In the genomic region with DNA sequence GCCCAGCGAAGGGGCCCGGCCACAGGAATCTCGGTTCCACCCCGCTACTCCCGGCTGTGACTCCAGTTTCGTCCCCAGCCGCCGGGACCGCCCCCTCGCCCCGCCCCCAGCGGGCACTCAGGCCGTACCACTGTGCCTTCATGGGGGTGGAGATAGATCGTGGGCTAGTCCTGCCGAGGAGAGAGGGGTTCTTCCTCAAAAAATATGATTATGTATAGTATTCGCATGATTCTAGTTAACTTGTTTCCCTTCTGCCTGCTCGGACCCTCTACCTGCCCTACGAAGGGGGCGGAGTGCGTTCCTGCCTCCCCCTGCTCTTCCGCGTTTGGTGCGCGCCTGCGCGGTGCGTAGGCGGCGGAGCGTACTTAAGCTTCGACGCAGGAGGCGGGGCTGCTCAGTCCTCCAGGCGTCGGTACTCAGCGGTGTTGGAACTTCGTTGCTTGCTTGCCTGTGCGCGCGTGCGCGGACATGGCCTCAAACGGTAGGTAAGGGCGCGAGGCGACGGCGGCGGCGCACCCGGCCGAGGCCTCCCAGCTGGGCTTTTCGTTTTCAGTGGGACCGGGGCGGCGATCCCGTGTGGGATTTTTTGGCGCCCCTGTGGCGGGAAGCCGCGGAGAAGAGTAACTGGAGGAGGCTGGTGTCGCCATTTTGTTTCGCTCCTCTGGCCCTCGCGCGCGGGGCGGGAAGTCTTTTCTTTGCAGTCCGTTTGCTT, we compare ENCODE assay signal across 8 cellular contexts. TPM values are rescaled to one million over a fixed set of nuclear protein-coding genes. Genes with fewer than 3 reads are reported as not detected.
DNase-seq lines count a peak whose midpoint lies in the region; ATAC-seq and TF ChIP-seq lines count a peak whose summit lies in the region.

A gene (plus strand): TSS at position 393 of the 712 bp plus-strand sequence. CDS start 76 bp downstream, at position 469.

- no peak for TF ChIP-seq CTCF in PC-3 (conservative IDR thresholded peaks at IDR 0.05; ENCODE audit: low read depth, low read length)

- peak within 1 kb of the TSS; percentile 95 for H3K9ac ChIP-seq in PC-3 (ENCODE audit: low read length)
- H3K9ac ChIP-seq in mucosa of rectum (ENCODE audit: low read depth in 1 of 2, low read length in 2 of 2), result peak within 1 kb of the TSS; percentile 87 to 92

- no peaks in the 10 kb centered on the region for H3F3A ChIP-seq in PC-3 (ENCODE audit: low read length, unreplicated experiment)

- POLR2A ChIA-PET in PC-3 (lab: Charles Lee; ENCODE audit: unreplicated experiment), result interaction anchor here (0.6 to 2.0 kb wide), 2 partner anchors 38 to 283 kb away, joined by 3 to 11 read pairs; no protein-coding TSS in a partner anchor

- H3K4me3 ChIP-seq in PC-3 (ENCODE audit: low read length) (peak within 1 kb of the TSS; percentile 98), mucosa of rectum (ENCODE audit: low read length in 2 of 2) (peak within 1 kb of the TSS; percentile 84 to 91)

- BruUV-seq in PC-3 (replicated peaks; lab: Mats Ljungman, UMichigan), result no TSS peak

- intact Hi-C loops in PC-3 (cut with micrococcal nuclease), result no loop called here

- peak within 1 kb of the TSS; percentile 59 for H3K27ac ChIP-seq in PC-3 (ENCODE audit: low read length)
- H3K27ac ChIP-seq in epithelial cell of prostate, result peak within 1 kb of the TSS; percentile 81
- H3K27ac ChIP-seq in mucosa of rectum (ENCODE audit: low read depth in 2 of 2, low read length in 2 of 2), result peak within 1 kb of the TSS; percentile 90 to 94

- peak; percentile 58 for ATAC-seq in GM21528 (IDR thresholded peaks at IDR 0.05; ENCODE audit: low FRiP score, unreplicated experiment)
- ATAC-seq in PC-3, result peak; percentile 66

- peak; percentile 77 for DNase-seq in DMS114 treated with DMSO at 0.1 percent for 48 hours (lab: John Stamatoyannopoulos, UW; ENCODE audit: unreplicated experiment)
- peak; percentile 92 for DNase-seq in HuH-7.5 (ENCODE audit: low spot score)
- DNase-seq in PC-3, result peak; percentile 78
- DNase-seq in activated T-cell treated with anti-CD3 and anti-CD28 coated beads for 48 hours (ENCODE audit: low read depth), result peak; percentile 86
- peak; percentile 51 for DNase-seq in epithelial cell of prostate (ENCODE audit: low read depth, low spot score)
- DNase-seq in stimulated activated CD8-positive, alpha-beta memory T cell treated with anti-CD3 and anti-CD28 coated beads, Interleukin-4, amount 100 ng/mL, for 4 hours (ENCODE audit: low read depth in 2 of 2, low spot score in 1 of 2), result peak; percentile 71 to 80

- CTCF ChIA-PET in PC-3 (lab: Charles Lee), result interaction anchor here (0.6 to 0.9 kb wide), 2 partner anchors 38 to 106 kb away, joined by 3 to 4 read pairs; no protein-coding TSS in a partner anchor

- H4K20me1 ChIP-seq in PC-3 (ENCODE audit: low read length), result peaks cover 41% of the 10 kb centered on the region

- H3K36me3 ChIP-seq in PC-3 (ENCODE audit: low read depth, low read length), result peaks cover 34% of the 10 kb centered on the region
- H3K36me3 ChIP-seq in mucosa of rectum (ENCODE audit: control insufficient read depth in 2 of 2, insufficient read depth in 2 of 2, low read length in 2 of 2), result peaks cover 20 to 23% of the 10 kb centered on the region in 2 donors

- peak within 1 kb of the TSS; percentile 92 for H2AFZ ChIP-seq in PC-3 (ENCODE audit: low read length)

- H3K79me2 ChIP-seq in PC-3 (ENCODE audit: low read length), result peaks cover 55% of the 10 kb centered on the region

- H3K4me2 ChIP-seq in PC-3 (ENCODE audit: low read length), result peak within 1 kb of the TSS; percentile 93

- H3K4me1 ChIP-seq in PC-3 (ENCODE audit: insufficient read depth, low read length) (peaks cover 12% of the 10 kb centered on the region; the same call in 1 of the 2 replicates), mucosa of rectum (ENCODE audit: control insufficient read depth in 2 of 2, insufficient read depth in 2 of 2, low read length in 2 of 2) (peaks cover 23 to 28% of the 10 kb centered on the region in 2 donors)

- H3K9me3 ChIP-seq in PC-3 (ENCODE audit: low read length) (no peaks in the 10 kb centered on the region), mucosa of rectum (ENCODE audit: control insufficient read depth in 2 of 2, low read length in 2 of 2) (no peaks in the 10 kb centered on the region)

- H3K27me3 ChIP-seq in PC-3 (ENCODE audit: low read length) (no peaks in the 10 kb centered on the region), mucosa of rectum (ENCODE audit: control insufficient read depth in 2 of 2, insufficient read depth in 2 of 2, low read length in 2 of 2) (no peaks in the 10 kb centered on the region)

- H3K9me2 ChIP-seq in PC-3 (replicated peaks; ENCODE audit: low read length), result no peaks in the 10 kb centered on the region

RNA-seq across cellular contexts. Expression of the gene that starts here (rescaled TPM):
- total RNA-seq in PC-3 (2014; rRNA removed), result 43.0 and 90.7 TPM in 2 replicates

Comparison
In these comparisons a context has a peak if more than half of its experiments do, and no peak if none do; other contexts are left out.
1. Peak in every context shown above with its lines: DNase-seq, ATAC-seq, H3K4me3 ChIP-seq and H3K27ac ChIP-seq.